Comparison of ENCODE assay signal across 1 cellular context in genomic region chr14:104797112-104798044, GRCh38.
TF ChIP-seq lines count a peak whose summit lies in the region.

No MANE protein-coding gene starts in this region.

TF ChIP-seq in HepG2, 621 proteins besides CTCF, POLR2A, EP300 and RAD21 (continued from another document):
- TF ChIP-seq, protein P1, sequence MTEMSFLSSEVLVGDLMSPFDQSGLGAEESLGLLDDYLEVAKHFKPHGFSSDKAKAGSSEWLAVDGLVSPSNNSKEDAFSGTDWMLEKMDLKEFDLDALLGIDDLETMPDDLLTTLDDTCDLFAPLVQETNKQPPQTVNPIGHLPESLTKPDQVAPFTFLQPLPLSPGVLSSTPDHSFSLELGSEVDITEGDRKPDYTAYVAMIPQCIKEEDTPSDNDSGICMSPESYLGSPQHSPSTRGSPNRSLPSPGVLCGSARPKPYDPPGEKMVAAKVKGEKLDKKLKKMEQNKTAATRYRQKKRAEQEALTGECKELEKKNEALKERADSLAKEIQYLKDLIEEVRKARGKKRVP (CRISPR knock-in tag; IDR thresholded peaks at IDR 0.05), result no peak
- TF ChIP-seq GABPB1 (CRISPR knock-in tag; IDR thresholded peaks at IDR 0.05), result peak; percentile 27; the same call in 1 of the 2 replicates
- TF ChIP-seq ZNF839 (CRISPR knock-in tag; IDR thresholded peaks at IDR 0.05; ENCODE audit: borderline replicate concordance), result 0 out of 2 replicates have a peak, but pooled peaks have one; percentile 27
- no peak for TF ChIP-seq SSRP1 (CRISPR knock-in tag; IDR thresholded peaks at IDR 0.05)
- peak; percentile 46; the same call in 1 of the 2 replicates for TF ChIP-seq PATZ1 (CRISPR knock-in tag; IDR thresholded peaks at IDR 0.05)
- peak; percentile 16 for TF ChIP-seq HNRNPLL (IDR thresholded peaks at IDR 0.05; ENCODE audit: low read depth, low read length, poor library complexity, severe bottlenecking)
- TF ChIP-seq CC2D1A (CRISPR knock-in tag; IDR thresholded peaks at IDR 0.05), result no peak
- TF ChIP-seq ZFY (CRISPR knock-in tag; IDR thresholded peaks at IDR 0.05), result peak; percentile 39; the same call in 1 of the 2 replicates
- TF ChIP-seq HDAC2 (CRISPR knock-in tag; IDR thresholded peaks at IDR 0.05), result 0 out of 2 replicates have a peak, but pooled peaks have one; percentile 17
- no peak for TF ChIP-seq SRSF4 (IDR thresholded peaks at IDR 0.05; ENCODE audit: low read depth, low read length, poor library complexity, severe bottlenecking)
- no peak for TF ChIP-seq MYPOP (CRISPR knock-in tag; IDR thresholded peaks at IDR 0.05)
- peak; percentile 51 for TF ChIP-seq ARID4A (CRISPR knock-in tag; IDR thresholded peaks at IDR 0.05; ENCODE audit: borderline replicate concordance)
- no peak for TF ChIP-seq ZFAT (CRISPR knock-in tag; conservative IDR thresholded peaks at IDR 0.05)
- TF ChIP-seq RBFOX2 (IDR thresholded peaks at IDR 0.05; ENCODE audit: low read depth, low read length), result peak; percentile 44; the same call in 1 of the 2 replicates
- TF ChIP-seq ZNF431 (CRISPR knock-in tag; IDR thresholded peaks at IDR 0.05; ENCODE audit: borderline replicate concordance, low read depth), result no peak
- TF ChIP-seq PHF8 (CRISPR knock-in tag; IDR thresholded peaks at IDR 0.05), result peak; percentile 28; the same call in 1 of the 2 replicates
- TF ChIP-seq AGO2 (optimal IDR thresholded peaks at IDR 0.05; ENCODE audit: low read depth, low read length), result peak; percentile 61
- TF ChIP-seq NFYB (CRISPR knock-in tag; IDR thresholded peaks at IDR 0.05), result no peak
- TF ChIP-seq, protein P2, sequence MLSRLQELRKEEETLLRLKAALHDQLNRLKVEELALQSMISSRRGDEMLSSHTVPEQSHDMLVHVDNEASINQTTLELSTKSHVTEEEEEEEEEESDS (CRISPR knock-in tag; IDR thresholded peaks at IDR 0.05; ENCODE audit: borderline replicate concordance), result no peak
- no peak for TF ChIP-seq SAFB2 (CRISPR knock-in tag; IDR thresholded peaks at IDR 0.05; ENCODE audit: borderline replicate concordance, low read depth)
- TF ChIP-seq, protein P3, sequence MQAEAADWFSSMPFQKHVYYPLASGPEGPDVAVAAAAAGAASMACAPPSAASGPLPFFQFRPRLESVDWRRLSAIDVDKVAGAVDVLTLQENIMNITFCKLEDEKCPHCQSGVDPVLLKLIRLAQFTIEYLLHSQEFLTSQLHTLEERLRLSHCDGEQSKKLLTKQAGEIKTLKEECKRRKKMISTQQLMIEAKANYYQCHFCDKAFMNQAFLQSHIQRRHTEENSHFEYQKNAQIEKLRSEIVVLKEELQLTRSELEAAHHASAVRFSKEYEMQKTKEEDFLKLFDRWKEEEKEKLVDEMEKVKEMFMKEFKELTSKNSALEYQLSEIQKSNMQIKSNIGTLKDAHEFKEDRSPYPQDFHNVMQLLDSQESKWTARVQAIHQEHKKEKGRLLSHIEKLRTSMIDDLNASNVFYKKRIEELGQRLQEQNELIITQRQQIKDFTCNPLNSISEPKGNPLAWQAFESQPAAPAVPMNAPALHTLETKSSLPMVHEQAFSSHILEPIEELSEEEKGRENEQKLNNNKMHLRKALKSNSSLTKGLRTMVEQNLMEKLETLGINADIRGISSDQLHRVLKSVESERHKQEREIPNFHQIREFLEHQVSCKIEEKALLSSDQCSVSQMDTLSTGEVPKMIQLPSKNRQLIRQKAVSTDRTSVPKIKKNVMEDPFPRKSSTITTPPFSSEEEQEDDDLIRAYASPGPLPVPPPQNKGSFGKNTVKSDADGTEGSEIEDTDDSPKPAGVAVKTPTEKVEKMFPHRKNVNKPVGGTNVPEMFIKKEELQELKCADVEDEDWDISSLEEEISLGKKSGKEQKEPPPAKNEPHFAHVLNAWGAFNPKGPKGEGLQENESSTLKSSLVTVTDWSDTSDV (CRISPR knock-in tag; IDR thresholded peaks at IDR 0.05), result 0 out of 2 replicates have a peak, but pooled peaks have one; percentile 47
- TF ChIP-seq KDM2A (CRISPR knock-in tag; IDR thresholded peaks at IDR 0.05; ENCODE audit: borderline replicate concordance, low read depth), result peak; percentile 30; the same call in 1 of the 2 replicates
- TF ChIP-seq ZNF292 (CRISPR knock-in tag; IDR thresholded peaks at IDR 0.05; ENCODE audit: borderline replicate concordance, low read depth), result peak; percentile 83
- TF ChIP-seq ARID2 (CRISPR knock-in tag; IDR thresholded peaks at IDR 0.05; ENCODE audit: borderline replicate concordance), result 0 out of 2 replicates have a peak, but pooled peaks have one; percentile 72
- TF ChIP-seq TBX3 (IDR thresholded peaks at IDR 0.05; ENCODE audit: borderline replicate concordance), result no peak
- no peak for TF ChIP-seq ATAD3A (CRISPR knock-in tag; IDR thresholded peaks at IDR 0.05)
- no peak for TF ChIP-seq ZNF83 (CRISPR knock-in tag; IDR thresholded peaks at IDR 0.05; ENCODE audit: borderline replicate concordance)
- peak; percentile 53; the same call in 1 of the 2 replicates for TF ChIP-seq ZNF225 (CRISPR knock-in tag; IDR thresholded peaks at IDR 0.05)
- no peak for TF ChIP-seq MEIS1 (CRISPR knock-in tag; IDR thresholded peaks at IDR 0.05; ENCODE audit: borderline replicate concordance)
- TF ChIP-seq SIX4 (CRISPR knock-in tag; IDR thresholded peaks at IDR 0.05), result no peak
- TF ChIP-seq ZFX (CRISPR knock-in tag; IDR thresholded peaks at IDR 0.05; ENCODE audit: low read depth), result peak; percentile 46; the same call in 1 of the 2 replicates
- no peak for TF ChIP-seq ZSCAN31 (CRISPR knock-in tag; IDR thresholded peaks at IDR 0.05; ENCODE audit: low read depth)
- TF ChIP-seq ZNF10 (CRISPR knock-in tag; IDR thresholded peaks at IDR 0.05; ENCODE audit: borderline replicate concordance, low read depth), result no peak
